Comparison of ENCODE assay signal across 1 cellular context in genomic region chr2:203579131-203579643, GRCh38.
TF ChIP-seq lines count a peak whose summit lies in the region.

No MANE protein-coding gene starts in this region.

TF ChIP-seq in HepG2, 621 proteins besides CTCF, POLR2A, EP300 and RAD21 (continued from another document):
- TF ChIP-seq GPBP1L1 (CRISPR knock-in tag; IDR thresholded peaks at IDR 0.05), result no peak
